ENCODE assay signal across 27 cellular contexts in genomic region chrX:56031409-56031808, GRCh38.
"Had no signal": no experiment of that assay in that cellular context is flagged by ENCODE, and none has a peak within 500 bp of the region (broad histone marks: within the 10 kb centered on the region; RNA-seq: fewer than 3 reads in every experiment).

No MANE protein-coding gene starts in this region.

- H3K27ac Mint-ChIP-seq: natural killer cell treated with Interleukin-12 subunit alpha and Interleukin-12 subunit beta and Interleukin-15 and Interleukin-18, amount 100 ng/mL, for 72 hours; nephron progenitor cell; progenitor cell of endocrine pancreas; stimulated activated effector memory CD8-positive, alpha-beta T cell treated with anti-CD3 and anti-CD28 coated beads, Interleukin-12 subunit alpha, Interleukin-12 subunit beta, amount 100 ng/mL, for 72 hours; stimulated activated naive CD8-positive, alpha-beta T cell treated with anti-CD3 and anti-CD28 coated beads, Interleukin-15, amount 100 ng/mL, for 72 hours; type B pancreatic cell had no signal

- H3K4me3 Mint-ChIP-seq: naive thymus-derived CD8-positive, alpha-beta T cell; natural killer cell treated with Interleukin-12 subunit alpha and Interleukin-12 subunit beta and Interleukin-15 and Interleukin-18, amount 100 ng/mL, for 72 hours; nephron progenitor cell; neural crest cell; stimulated activated effector memory CD8-positive, alpha-beta T cell treated with anti-CD3 and anti-CD28 coated beads, Interleukin-12 subunit alpha, Interleukin-12 subunit beta, amount 100 ng/mL, for 72 hours; stimulated activated naive CD8-positive, alpha-beta T cell treated with anti-CD3 and anti-CD28 coated beads, Interleukin-15, amount 100 ng/mL, for 72 hours; type B pancreatic cell had no signal

- H3K9me3 Mint-ChIP-seq: natural killer cell treated with Interleukin-12 subunit alpha and Interleukin-12 subunit beta and Interleukin-15 and Interleukin-18, amount 100 ng/mL, for 72 hours had no signal

- H3K4me1 Mint-ChIP-seq: nephron progenitor cell; neural crest cell; stimulated activated effector memory CD8-positive, alpha-beta T cell treated with anti-CD3 and anti-CD28 coated beads, Interleukin-12 subunit alpha, Interleukin-12 subunit beta, amount 100 ng/mL, for 72 hours; stimulated activated naive CD8-positive, alpha-beta T cell treated with anti-CD3 and anti-CD28 coated beads, Interleukin-15, amount 100 ng/mL, for 72 hours had no signal

- DNase-seq: naive B cell; naive thymus-derived CD8-positive, alpha-beta T cell; nephron progenitor cell; nucleus accumbens; ovary; posterior cingulate gyrus; psoas muscle; right cardiac atrium; right lobe of liver; sigmoid colon; small intestine; stimulated activated CD4-positive, alpha-beta T cell treated with anti-CD3 and anti-CD28 coated beads, Interleukin-15, amount 100 ng/mL, for 24 hours; stimulated activated CD4-positive, alpha-beta T cell treated with anti-CD3 and anti-CD28 coated beads, Interleukin-2, amount 100 ng/mL, for 24 hours; stimulated activated CD4-positive, alpha-beta T cell treated with anti-CD3 and anti-CD28 coated beads, Interleukin-2, amount 100 ng/mL, for 48 hours; stimulated activated CD4-positive, alpha-beta T cell treated with anti-CD3 and anti-CD28 coated beads, Interleukin-4, amount 100 ng/mL, for 24 hours; stimulated activated naive CD4-positive, alpha-beta T cell; stimulated activated naive CD8-positive, alpha-beta T cell treated with anti-CD3 and anti-CD28 coated beads, Interleukin-15, amount 100 ng/mL, for 72 hours; stimulated activated naive CD8-positive, alpha-beta T cell treated with anti-CD3 and anti-CD28 coated beads, Interleukin-15, Interleukin-2, amounts not matched to agents 100 U/mL and 50 U/mL, for 24 hours; substantia nigra; thyroid gland; upper lobe of right lung; uterus had no signal

- H3K36me3 Mint-ChIP-seq: naive B cell; naive thymus-derived CD8-positive, alpha-beta T cell; stimulated activated effector memory CD8-positive, alpha-beta T cell treated with anti-CD3 and anti-CD28 coated beads, Interleukin-12 subunit alpha, Interleukin-12 subunit beta, amount 100 ng/mL, for 72 hours; type B pancreatic cell had no signal

- H3K27me3 Mint-ChIP-seq: naive B cell; naive thymus-derived CD8-positive, alpha-beta T cell; progenitor cell of endocrine pancreas; stimulated activated naive CD8-positive, alpha-beta T cell treated with anti-CD3 and anti-CD28 coated beads, Interleukin-15, amount 100 ng/mL, for 72 hours; type B pancreatic cell had no signal
